ENCODE assay signal across 18 cellular contexts in the genomic region with DNA sequence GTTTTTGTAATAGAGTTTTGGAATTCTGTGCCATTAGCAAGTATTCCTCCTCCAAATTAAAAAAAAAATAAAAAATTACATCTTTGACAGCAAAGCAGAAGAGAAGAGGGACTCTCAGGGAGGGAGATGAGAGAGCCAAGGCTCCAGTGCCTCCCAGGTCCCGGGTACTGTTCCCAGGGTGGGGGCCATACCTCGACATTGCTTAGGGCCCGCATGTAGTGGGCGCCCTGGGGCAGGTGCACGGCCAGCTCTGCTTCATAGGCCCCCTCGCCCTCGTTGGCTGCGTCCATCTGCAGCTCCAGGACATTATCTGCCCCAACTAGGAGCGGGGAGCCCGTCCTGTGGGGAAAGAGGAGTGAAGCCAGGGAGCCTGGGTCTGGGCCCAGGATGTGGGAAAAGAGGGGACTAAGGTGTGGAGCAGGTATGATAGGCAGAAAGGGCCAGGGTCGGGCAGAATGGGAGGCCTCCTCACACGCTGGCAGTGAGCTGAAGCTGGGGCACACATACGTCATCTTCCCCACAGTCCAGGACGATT. TPM values are rescaled to one million over a fixed set of nuclear protein-coding genes. Genes with fewer than 3 reads are reported as not detected.
DNase-seq lines count a peak whose midpoint lies in the region; ATAC-seq and TF ChIP-seq lines count a peak whose summit lies in the region.
"Had no signal": no experiment of that assay in that cellular context is flagged by ENCODE, and none has a peak within 500 bp of the region (broad histone marks: within the 10 kb centered on the region; RNA-seq: fewer than 3 reads in every experiment).

No MANE protein-coding gene starts in this region.

- TF ChIP-seq POLR2A in upper lobe of left lung (IDR thresholded peaks at IDR 0.05) = no peak

- TF ChIP-seq EP300 in upper lobe of left lung (IDR thresholded peaks at IDR 0.05) = no peak

- no peak overlapping the region for H3K4me3 Mint-ChIP-seq in activated naive CD4-positive, alpha-beta T cell treated with anti-CD3 and anti-CD28 coated beads, Interleukin-2, amount 50 U/mL, for 24 hours
- no peak overlapping the region for H3K4me3 Mint-ChIP-seq in neural progenitor cell
- H3K4me3 Mint-ChIP-seq: HFFc6, IgD-negative memory B cell had no signal

- in situ Hi-C loops in GM13976 (cut with MboI; ENCODE audit: low sequenced_read_pairs, unreplicated experiment) = no loop called here

- H3K27ac ChIP-seq in neural progenitor cell (no peak overlapping the region), upper lobe of left lung (no peak overlapping the region)
- H3K27ac ChIP-seq: 22Rv1, BLaER1, HL-60 had no signal

- peaks cover 4% of the 10 kb centered on the region for H3K27me3 Mint-ChIP-seq in activated naive CD4-positive, alpha-beta T cell treated with anti-CD3 and anti-CD28 coated beads, Interleukin-2, amount 50 U/mL, for 24 hours
- H3K27me3 Mint-ChIP-seq in neural progenitor cell (ENCODE audit: insufficient read depth, low read depth) = peaks cover 12% of the 10 kb centered on the region

- H3K9me3 ChIP-seq in neural progenitor cell (ENCODE audit: low read depth) = no peaks in the 10 kb centered on the region
- no peaks in the 10 kb centered on the region for H3K9me3 ChIP-seq in upper lobe of left lung
- H3K9me3 ChIP-seq: BLaER1 had no signal

- no peaks in the 10 kb centered on the region for H4K20me1 ChIP-seq in neural progenitor cell (ENCODE audit: low read depth)
- H4K20me1 ChIP-seq: BLaER1 had no signal

- H3K27me3 ChIP-seq in neural progenitor cell (peaks cover 10% of the 10 kb centered on the region), upper lobe of left lung (no peaks in the 10 kb centered on the region)
- H3K27me3 ChIP-seq: BLaER1 had no signal

- H3K4me1 Mint-ChIP-seq in activated naive CD4-positive, alpha-beta T cell treated with anti-CD3 and anti-CD28 coated beads, Interleukin-2, amount 50 U/mL, for 24 hours = no peaks in the 10 kb centered on the region
- H3K4me1 Mint-ChIP-seq in neural progenitor cell = peaks cover 4% of the 10 kb centered on the region

- no peak for TF ChIP-seq CTCF in neural progenitor cell (IDR thresholded peaks at IDR 0.05)
- no peak for TF ChIP-seq CTCF in GM13976 (IDR thresholded peaks at IDR 0.05; ENCODE audit: borderline replicate concordance, control extremely low read depth, extremely low read depth, insufficient read depth, missing control alignments)
- TF ChIP-seq CTCF in upper lobe of left lung (IDR thresholded peaks at IDR 0.05) = no peak

- no peaks in the 10 kb centered on the region for H3K36me3 Mint-ChIP-seq in activated naive CD4-positive, alpha-beta T cell treated with anti-CD3 and anti-CD28 coated beads, Interleukin-2, amount 50 U/mL, for 24 hours
- H3K36me3 Mint-ChIP-seq in neural progenitor cell = no peaks in the 10 kb centered on the region
- H3K36me3 Mint-ChIP-seq: IgD-negative memory B cell had no signal

- H3K4me3 ChIP-seq in neural progenitor cell (no peak overlapping the region), upper lobe of left lung (no peak overlapping the region)
- H3K4me3 ChIP-seq: BLaER1, GM12878 had no signal

- H3K9ac ChIP-seq in neural progenitor cell = no peak overlapping the region
- H3K9ac ChIP-seq: BLaER1 had no signal

- H3K4me1 ChIP-seq in neural progenitor cell (peaks cover 8% of the 10 kb centered on the region), upper lobe of left lung (peaks cover 2 to 22% (median 10%) of the 10 kb centered on the region in 4 donors)

- peaks cover 12% of the 10 kb centered on the region for H3F3A ChIP-seq in neural progenitor cell (ENCODE audit: low read depth)

- H3K79me2 ChIP-seq in neural progenitor cell (ENCODE audit: low read depth) = no peaks in the 10 kb centered on the region

- H3K9me3 Mint-ChIP-seq in activated naive CD4-positive, alpha-beta T cell treated with anti-CD3 and anti-CD28 coated beads, Interleukin-2, amount 50 U/mL, for 24 hours = no peaks in the 10 kb centered on the region
- no peaks in the 10 kb centered on the region for H3K9me3 Mint-ChIP-seq in neural progenitor cell
- H3K9me3 Mint-ChIP-seq: HFFc6, IgD-negative memory B cell had no signal

- whole genome bisulfite sequencing in upper lobe of left lung, 2 donors = 89% methylated on average over 14 of the region's 14 CpGs

- no peak for DNase-seq in activated naive CD4-positive, alpha-beta T cell treated with Interleukin-2 at 50 U/mL for 16 hours
- peak; percentile 3 for DNase-seq in epidermal melanocyte (ENCODE audit: insufficient read length, low spot score)
- no peak for DNase-seq in neural progenitor cell (ENCODE audit: low spot score)
- no peak for DNase-seq in GM13976 (ENCODE audit: low spot score)
- DNase-seq in upper lobe of left lung = no peak
- DNase-seq: AML-193, DMS53, GOT3, HCEC 1CT, HFFc6, KG1 had no signal

- no peaks in the 10 kb centered on the region for H3K36me3 ChIP-seq in neural progenitor cell
- no peaks in the 10 kb centered on the region for H3K36me3 ChIP-seq in upper lobe of left lung
- H3K36me3 ChIP-seq: BLaER1 had no signal

- ATAC-seq in GM18517 (IDR thresholded peaks at IDR 0.05; ENCODE audit: unreplicated experiment) (no peak), upper lobe of left lung (ENCODE audit: low FRiP score in 2 of 2) (no peak)
- ATAC-seq: GM12878 had no signal

- no peak overlapping the region for H3K4me2 ChIP-seq in neural progenitor cell
- H3K4me2 ChIP-seq: BLaER1 had no signal

- no peak overlapping the region for H2AFZ ChIP-seq in neural progenitor cell (replicated peaks)

- H3K27ac Mint-ChIP-seq in activated naive CD4-positive, alpha-beta T cell treated with anti-CD3 and anti-CD28 coated beads, Interleukin-2, amount 50 U/mL, for 24 hours = peak overlapping the region; percentile 53
- peak overlapping the region; percentile 15 for H3K27ac Mint-ChIP-seq in neural progenitor cell
- H3K27ac Mint-ChIP-seq: HFFc6, IgD-negative memory B cell had no signal

RNA-seq across cellular contexts. Expression of a gene that starts 11.2 kb away (rescaled TPM):
- total RNA-seq in neural progenitor cell (ENCODE audit: low replicate concordance) (4.7 and 8.0 TPM in 2 replicates), upper lobe of left lung (10 to 100 TPM in 3 of 6 donors, 1 to 10 TPM in 3; 3.0 to 18.1 (median 7.5) TPM)

RNA-seq across cellular contexts. Expression of a gene that starts 14.6 kb away (rescaled TPM):
- total RNA-seq in neural progenitor cell (ENCODE audit: low replicate concordance) (18.1 and 68.1 TPM in 2 replicates), upper lobe of left lung (1 to 10 TPM in 2 of 6 donors, under 1 TPM in 3, not detected in 1; 0.61 to 4.6 (median 0.98) TPM)

RNA-seq across cellular contexts. Expression of a gene that starts 33.1 kb away (rescaled TPM):
- total RNA-seq in neural progenitor cell (ENCODE audit: low replicate concordance) (28.2 and 98.6 TPM in 2 replicates), upper lobe of left lung (1,000 to 10,000 TPM in 4 of 6 donors, 100 to 1,000 TPM in 2; 439 to 1,887 (median 1,220) TPM)

RNA-seq across cellular contexts. Expression of a gene that starts 53.6 kb away (rescaled TPM):
- 61.2 and 146 TPM in 2 replicates for total RNA-seq in neural progenitor cell (ENCODE audit: low replicate concordance)
- total RNA-seq in upper lobe of left lung = 100 to 1,000 TPM in 3 of 6 donors, 10 to 100 TPM in 3; 56.8 to 144 (median 98.6) TPM
